In genomic region chr10:72364239-72364777, GRCh38 we compare ENCODE assay signal across 8 cellular contexts. TPM values are rescaled to one million over a fixed set of nuclear protein-coding genes. Genes with fewer than 3 reads are reported as not detected.
A peak's percentile ranks its signal among the peaks of the same experiment; 100 is the strongest.
DNase-seq lines count a peak whose midpoint lies in the region; ATAC-seq and TF ChIP-seq lines count a peak whose summit lies in the region.

No MANE protein-coding gene starts in this region.

- DNase-seq in BE2C (peak; percentile 96), NCI-H69 (lab: John Stamatoyannopoulos, UW) (peak; percentile 93), dedifferentiated amniotic fluid mesenchymal stem cell (ENCODE audit: extremely low spot score) (peak; percentile 92), lower leg skin (ENCODE audit: low spot score in 2 of 2) (peak; percentile 86 to 97)
- DNase-seq in activated CD4-positive, alpha-beta T cell treated with anti-CD3 and anti-CD28 coated beads, Interleukin-2, amount 10 ng/mL, durations not matched to agents 24 days and 14 days, result peak; percentile 96
- peak; percentile 79 for DNase-seq in stimulated activated CD4-positive, alpha-beta T cell treated with anti-CD3 and anti-CD28 coated beads, Interleukin-4, amount 100 ng/mL, for 48 hours (ENCODE audit: low read depth in 2 of 2)

- H3K9me3 ChIP-seq in BE2C, result no peaks in the 10 kb centered on the region

- intact Hi-C loops in activated CD4-positive, alpha-beta T cell treated with anti-CD3 and anti-CD28 coated beads, Interleukin-2, amount 10 ng/mL, durations not matched to agents 24 days and 14 days (cut with micrococcal nuclease), result loop anchor here (1.0 to 5.0 kb wide), 6 partner anchors 198 to 697 kb away; partner anchors contain the start of genes MCU and MICU1
- intact Hi-C loops in lower leg skin (cut with DNase I; ENCODE audit: low total_unique reads), result loop anchor here (5.0 to 10.0 kb wide), 2 partner anchors 468 to 700 kb away; no protein-coding TSS in a partner anchor

- H3K36me3 Mint-ChIP-seq in activated CD4-positive, alpha-beta T cell treated with anti-CD3 and anti-CD28 coated beads, Interleukin-2, amount 10 ng/mL, durations not matched to agents 24 days and 14 days (ENCODE audit: low read depth), result peaks cover 8% of the 10 kb centered on the region

- no peaks in the 10 kb centered on the region for H3K27me3 ChIP-seq in BE2C

- H3K36me3 ChIP-seq in BE2C, result no peaks in the 10 kb centered on the region

- no peak for TF ChIP-seq POLR2A in lower leg skin (IDR thresholded peaks at IDR 0.05)

- peak overlapping the region; percentile 21 for H3K4me3 Mint-ChIP-seq in activated CD4-positive, alpha-beta T cell treated with anti-CD3 and anti-CD28 coated beads, Interleukin-2, amount 10 ng/mL, durations not matched to agents 24 days and 14 days

- peak; percentile 96 for TF ChIP-seq CTCF in BE2C (IDR thresholded peaks at IDR 0.05; ENCODE audit: low read depth, low read length)
- TF ChIP-seq CTCF in lower leg skin (IDR thresholded peaks at IDR 0.05), result peak in 1 of 3 donors; percentile 83

- H3K9me3 Mint-ChIP-seq in activated CD4-positive, alpha-beta T cell treated with anti-CD3 and anti-CD28 coated beads, Interleukin-2, amount 10 ng/mL, durations not matched to agents 24 days and 14 days, result no peaks in the 10 kb centered on the region

- peaks cover 6% of the 10 kb centered on the region for H3K27me3 Mint-ChIP-seq in activated CD4-positive, alpha-beta T cell treated with anti-CD3 and anti-CD28 coated beads, Interleukin-2, amount 10 ng/mL, durations not matched to agents 24 days and 14 days

- ATAC-seq in GM19025 (IDR thresholded peaks at IDR 0.05; ENCODE audit: low read depth, unreplicated experiment), result peak; percentile 87
- ATAC-seq in HG03558 (IDR thresholded peaks at IDR 0.05; ENCODE audit: extremely low read depth, unreplicated experiment), result peak; percentile 80

- H3K4me1 Mint-ChIP-seq in activated CD4-positive, alpha-beta T cell treated with anti-CD3 and anti-CD28 coated beads, Interleukin-2, amount 10 ng/mL, durations not matched to agents 24 days and 14 days, result peaks cover 20% of the 10 kb centered on the region

- peaks cover 8% of the 10 kb centered on the region for H3K4me1 ChIP-seq in BE2C

- peak overlapping the region; percentile 21; the same call in 1 of the 2 replicates for H3K4me3 ChIP-seq in BE2C (ENCODE audit: low read depth, low read length)
- no peak overlapping the region for H3K4me3 ChIP-seq in lower leg skin (ENCODE audit: low read depth, poor library complexity, severe bottlenecking)

- no peak overlapping the region for H3K27ac Mint-ChIP-seq in activated CD4-positive, alpha-beta T cell treated with anti-CD3 and anti-CD28 coated beads, Interleukin-2, amount 10 ng/mL, durations not matched to agents 24 days and 14 days

- WGBS in lower leg skin, 2 donors, result 3 to 7% methylated on average over 12 of the region's 12 CpGs

RNA-seq across cellular contexts. Expression of gene DNAJB12, which starts 9.6 kb away (rescaled TPM):
- 42.2 TPM for polyA plus RNA-seq in BE2C (2012; ENCODE audit: insufficient read depth, insufficient read length, low read depth)
- 32.5 and 35.1 TPM in 2 replicates for total RNA-seq in activated CD4-positive, alpha-beta T cell treated with anti-CD3 and anti-CD28 coated beads, Interleukin-2, amount 10 ng/mL, durations not matched to agents 24 days and 14 days
- total RNA-seq in lower leg skin, result 10 to 100 TPM; 32.8 to 54.4 (median 48.1) TPM
